Comparison of ENCODE assay signal across 24 cellular contexts in the genomic region with DNA sequence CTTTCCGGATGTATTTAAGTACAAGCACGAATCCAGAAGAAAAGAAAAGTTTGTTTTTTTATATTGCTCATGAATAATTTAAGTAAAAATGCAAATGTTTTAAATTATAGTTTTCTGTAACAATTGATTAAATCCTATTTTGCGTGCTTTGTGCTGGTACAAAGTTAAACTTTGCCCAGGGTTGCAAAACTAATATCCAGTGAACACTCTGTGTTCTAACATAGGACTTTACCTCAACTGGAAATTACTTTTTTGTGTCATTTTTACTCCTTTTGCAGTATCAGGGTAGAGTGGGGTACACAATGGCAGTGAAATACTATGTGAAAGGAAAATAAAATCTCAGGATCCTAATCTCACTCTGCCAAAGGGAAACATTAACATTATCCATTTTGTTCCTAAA.
"Had no signal": no experiment of that assay in that cellular context is flagged by ENCODE, and none has a peak within 500 bp of the region (broad histone marks: within the 10 kb centered on the region; RNA-seq: fewer than 3 reads in every experiment).

No MANE protein-coding gene starts in this region.

- H3K27me3 Mint-ChIP-seq: effector memory CD8-positive, alpha-beta T cell had no signal

- H3K4me3 Mint-ChIP-seq: effector memory CD8-positive, alpha-beta T cell; endodermal cell had no signal

- H3K27ac Mint-ChIP-seq: effector memory CD8-positive, alpha-beta T cell; endodermal cell had no signal

- H3K4me1 ChIP-seq: esophagus squamous epithelium, gastrocnemius medialis, heart right ventricle, left ventricle myocardium inferior, lower lobe of right lung had no signal

- DNase-seq: dermis blood vessel endothelial cell; dorsolateral prefrontal cortex; effector CD4-positive, alpha-beta T cell; effector memory CD8-positive, alpha-beta T cell; endodermal cell; erythroblast; esophagus squamous epithelium; foreskin fibroblast; foreskin melanocyte; gastrocnemius medialis; heart right ventricle; hippocampal formation; left cardiac atrium; left ventricle myocardium inferior; lower lobe of right lung; mesenchymal stem cell; midbrain had no signal

- H3K4me3 ChIP-seq: coronary artery, dorsolateral prefrontal cortex, esophagus squamous epithelium, gastrocnemius medialis, heart right ventricle, left ventricle myocardium inferior, lower lobe of right lung had no signal

- H3K27me3 ChIP-seq: esophagus squamous epithelium, gastrocnemius medialis, heart right ventricle had no signal

- H3K36me3 ChIP-seq: esophagus squamous epithelium, gastrocnemius medialis, heart right ventricle, left ventricle myocardium inferior, lower lobe of right lung had no signal

- H3K9me3 ChIP-seq: esophagus squamous epithelium, gastrocnemius medialis, heart right ventricle, left ventricle myocardium inferior, lower lobe of right lung had no signal

- H3K27ac ChIP-seq: coronary artery, dorsolateral prefrontal cortex, epithelial cell of prostate, esophagus squamous epithelium, gastrocnemius medialis, heart right ventricle, left ventricle myocardium inferior, lower lobe of right lung had no signal

- ATAC-seq: effector memory CD8-positive, alpha-beta T cell; esophagus mucosa; gastrocnemius medialis; heart right ventricle; left cardiac atrium; lower lobe of right lung had no signal

- FAIRE-seq: colon, endometrium, islet of Langerhans, keratinocyte had no signal

- H3K9me3 Mint-ChIP-seq: endodermal cell had no signal
